15 cellular contexts compared by ENCODE assay signal in genomic region chr1:84885469-84885868, GRCh38. TPM values are rescaled to one million over a fixed set of nuclear protein-coding genes. Genes with fewer than 3 reads are reported as not detected.
"Had no signal": no experiment of that assay in that cellular context is flagged by ENCODE, and none has a peak within 500 bp of the region (broad histone marks: within the 10 kb centered on the region; RNA-seq: fewer than 3 reads in every experiment).

No MANE protein-coding gene starts in this region.

- H3K4me1 Mint-ChIP-seq: immature natural killer cell had no signal

- H3K36me3 Mint-ChIP-seq: immature natural killer cell had no signal

- DNase-seq: cerebellar nuclear complex; dermis blood vessel endothelial cell; erythroblast; foreskin melanocyte; immature natural killer cell; left lung; mesenchymal stem cell; midbrain; small intestine; stimulated activated CD4-positive, alpha-beta T cell treated with anti-CD3 and anti-CD28 coated beads, Interleukin-12 subunit alpha, Interleukin-12 subunit beta, amount 100 ng/mL, for 4 hours; stimulated activated CD4-positive, alpha-beta T cell treated with anti-CD3 and anti-CD28 coated beads, Interleukin-2, amount 100 ng/mL, for 48 hours; stimulated activated naive CD4-positive, alpha-beta T cell treated with Interleukin-2 at 50 U/mL for 16 hours had no signal

- H3K36me3 ChIP-seq: left lung had no signal

- H3K9me3 ChIP-seq: left lung had no signal

- ATAC-seq: left lung had no signal

- H3K4me3 Mint-ChIP-seq: immature natural killer cell, nephron had no signal

- H3K27ac ChIP-seq: left lung had no signal

- H3K4me3 ChIP-seq: left lung, lung had no signal

- H3K4me1 ChIP-seq: left lung had no signal

- H3K27me3 ChIP-seq: left lung had no signal

- H3K27ac Mint-ChIP-seq: immature natural killer cell, nephron had no signal

RNA-seq across cellular contexts. Expression of gene LPAR3, which starts 7.5 kb away (rescaled TPM):
- total RNA-seq: pulmonary artery endothelial cell had no signal
